In genomic region chr1:150926094-150926741, GRCh38 we compare ENCODE assay signal across 1 cellular context.
TF ChIP-seq lines count a peak whose summit lies in the region.

TSS of gene SETDB1 (plus strand) at chr1:150926363. CDS start at chr1:150927715, 1,352 bp downstream.

TF ChIP-seq in K562, 482 proteins besides CTCF, POLR2A, EP300 and RAD21 (continued from another document and continues in another):
- TF ChIP-seq ZNF318 (IDR thresholded peaks at IDR 0.05; ENCODE audit: borderline replicate concordance in 1 of 2, low read depth in 1 of 2) (no peak), SOX6 (IDR thresholded peaks at IDR 0.05) (peak; percentile 38; the same call in 1 of the 2 replicates), USF1 (CRISPR knock-in tag; IDR thresholded peaks at IDR 0.05) (peak; percentile 85), ASH1L (IDR thresholded peaks at IDR 0.05; ENCODE audit: borderline replicate concordance, low read depth, partially characterized antibody) (peak; percentile 50), U2AF2 (optimal IDR thresholded peaks at IDR 0.05; ENCODE audit: low read depth, low read length) (no peak), SIN3A (IDR thresholded peaks at IDR 0.05; ENCODE audit: borderline replicate concordance in 2 of 2, control insufficient read depth in 1 of 2, low read depth in 2 of 2, low read length in 2 of 2) (peak; percentile 67 to 73; a peak in 1 of 4 replicates), PML (IDR thresholded peaks at IDR 0.05; ENCODE audit: low read length) (peak; percentile 60), ZNF354B (CRISPR knock-in tag; IDR thresholded peaks at IDR 0.05) (no peak), HNRNPL (IDR thresholded peaks at IDR 0.05; ENCODE audit: low read depth, low read length) (no peak), ZBTB7A (IDR thresholded peaks at IDR 0.05; ENCODE audit: borderline replicate concordance, control insufficient read depth, low read depth, low read length) (peak; percentile 94), CXXC5 (CRISPR knock-in tag; IDR thresholded peaks at IDR 0.05) (peak; percentile 94), NEUROD1 (IDR thresholded peaks at IDR 0.05; ENCODE audit: borderline replicate concordance, low read depth, low read length, partially characterized antibody) (no peak), ADNP (tag; IDR thresholded peaks at IDR 0.05) (0 out of 2 replicates have a peak, but pooled peaks have one; percentile 5), E2F8 (IDR thresholded peaks at IDR 0.05; ENCODE audit: low read depth, partially characterized antibody) (peak; percentile 88), ZNF79 (CRISPR knock-in tag; IDR thresholded peaks at IDR 0.05; ENCODE audit: low read depth) (no peak), OTX1 (CRISPR knock-in tag; IDR thresholded peaks at IDR 0.05) (peak; percentile 85; the same call in 1 of the 2 replicates), NCOA1 (IDR thresholded peaks at IDR 0.05; ENCODE audit: low read depth) (peak; percentile 85), PTBP1 (IDR thresholded peaks at IDR 0.05; ENCODE audit: low read depth, low read length) (no peak), MAFK (IDR thresholded peaks at IDR 0.05; ENCODE audit: low read length) (0 out of 2 replicates have a peak, but pooled peaks have one; percentile 16)
- TF ChIP-seq, protein P1, sequence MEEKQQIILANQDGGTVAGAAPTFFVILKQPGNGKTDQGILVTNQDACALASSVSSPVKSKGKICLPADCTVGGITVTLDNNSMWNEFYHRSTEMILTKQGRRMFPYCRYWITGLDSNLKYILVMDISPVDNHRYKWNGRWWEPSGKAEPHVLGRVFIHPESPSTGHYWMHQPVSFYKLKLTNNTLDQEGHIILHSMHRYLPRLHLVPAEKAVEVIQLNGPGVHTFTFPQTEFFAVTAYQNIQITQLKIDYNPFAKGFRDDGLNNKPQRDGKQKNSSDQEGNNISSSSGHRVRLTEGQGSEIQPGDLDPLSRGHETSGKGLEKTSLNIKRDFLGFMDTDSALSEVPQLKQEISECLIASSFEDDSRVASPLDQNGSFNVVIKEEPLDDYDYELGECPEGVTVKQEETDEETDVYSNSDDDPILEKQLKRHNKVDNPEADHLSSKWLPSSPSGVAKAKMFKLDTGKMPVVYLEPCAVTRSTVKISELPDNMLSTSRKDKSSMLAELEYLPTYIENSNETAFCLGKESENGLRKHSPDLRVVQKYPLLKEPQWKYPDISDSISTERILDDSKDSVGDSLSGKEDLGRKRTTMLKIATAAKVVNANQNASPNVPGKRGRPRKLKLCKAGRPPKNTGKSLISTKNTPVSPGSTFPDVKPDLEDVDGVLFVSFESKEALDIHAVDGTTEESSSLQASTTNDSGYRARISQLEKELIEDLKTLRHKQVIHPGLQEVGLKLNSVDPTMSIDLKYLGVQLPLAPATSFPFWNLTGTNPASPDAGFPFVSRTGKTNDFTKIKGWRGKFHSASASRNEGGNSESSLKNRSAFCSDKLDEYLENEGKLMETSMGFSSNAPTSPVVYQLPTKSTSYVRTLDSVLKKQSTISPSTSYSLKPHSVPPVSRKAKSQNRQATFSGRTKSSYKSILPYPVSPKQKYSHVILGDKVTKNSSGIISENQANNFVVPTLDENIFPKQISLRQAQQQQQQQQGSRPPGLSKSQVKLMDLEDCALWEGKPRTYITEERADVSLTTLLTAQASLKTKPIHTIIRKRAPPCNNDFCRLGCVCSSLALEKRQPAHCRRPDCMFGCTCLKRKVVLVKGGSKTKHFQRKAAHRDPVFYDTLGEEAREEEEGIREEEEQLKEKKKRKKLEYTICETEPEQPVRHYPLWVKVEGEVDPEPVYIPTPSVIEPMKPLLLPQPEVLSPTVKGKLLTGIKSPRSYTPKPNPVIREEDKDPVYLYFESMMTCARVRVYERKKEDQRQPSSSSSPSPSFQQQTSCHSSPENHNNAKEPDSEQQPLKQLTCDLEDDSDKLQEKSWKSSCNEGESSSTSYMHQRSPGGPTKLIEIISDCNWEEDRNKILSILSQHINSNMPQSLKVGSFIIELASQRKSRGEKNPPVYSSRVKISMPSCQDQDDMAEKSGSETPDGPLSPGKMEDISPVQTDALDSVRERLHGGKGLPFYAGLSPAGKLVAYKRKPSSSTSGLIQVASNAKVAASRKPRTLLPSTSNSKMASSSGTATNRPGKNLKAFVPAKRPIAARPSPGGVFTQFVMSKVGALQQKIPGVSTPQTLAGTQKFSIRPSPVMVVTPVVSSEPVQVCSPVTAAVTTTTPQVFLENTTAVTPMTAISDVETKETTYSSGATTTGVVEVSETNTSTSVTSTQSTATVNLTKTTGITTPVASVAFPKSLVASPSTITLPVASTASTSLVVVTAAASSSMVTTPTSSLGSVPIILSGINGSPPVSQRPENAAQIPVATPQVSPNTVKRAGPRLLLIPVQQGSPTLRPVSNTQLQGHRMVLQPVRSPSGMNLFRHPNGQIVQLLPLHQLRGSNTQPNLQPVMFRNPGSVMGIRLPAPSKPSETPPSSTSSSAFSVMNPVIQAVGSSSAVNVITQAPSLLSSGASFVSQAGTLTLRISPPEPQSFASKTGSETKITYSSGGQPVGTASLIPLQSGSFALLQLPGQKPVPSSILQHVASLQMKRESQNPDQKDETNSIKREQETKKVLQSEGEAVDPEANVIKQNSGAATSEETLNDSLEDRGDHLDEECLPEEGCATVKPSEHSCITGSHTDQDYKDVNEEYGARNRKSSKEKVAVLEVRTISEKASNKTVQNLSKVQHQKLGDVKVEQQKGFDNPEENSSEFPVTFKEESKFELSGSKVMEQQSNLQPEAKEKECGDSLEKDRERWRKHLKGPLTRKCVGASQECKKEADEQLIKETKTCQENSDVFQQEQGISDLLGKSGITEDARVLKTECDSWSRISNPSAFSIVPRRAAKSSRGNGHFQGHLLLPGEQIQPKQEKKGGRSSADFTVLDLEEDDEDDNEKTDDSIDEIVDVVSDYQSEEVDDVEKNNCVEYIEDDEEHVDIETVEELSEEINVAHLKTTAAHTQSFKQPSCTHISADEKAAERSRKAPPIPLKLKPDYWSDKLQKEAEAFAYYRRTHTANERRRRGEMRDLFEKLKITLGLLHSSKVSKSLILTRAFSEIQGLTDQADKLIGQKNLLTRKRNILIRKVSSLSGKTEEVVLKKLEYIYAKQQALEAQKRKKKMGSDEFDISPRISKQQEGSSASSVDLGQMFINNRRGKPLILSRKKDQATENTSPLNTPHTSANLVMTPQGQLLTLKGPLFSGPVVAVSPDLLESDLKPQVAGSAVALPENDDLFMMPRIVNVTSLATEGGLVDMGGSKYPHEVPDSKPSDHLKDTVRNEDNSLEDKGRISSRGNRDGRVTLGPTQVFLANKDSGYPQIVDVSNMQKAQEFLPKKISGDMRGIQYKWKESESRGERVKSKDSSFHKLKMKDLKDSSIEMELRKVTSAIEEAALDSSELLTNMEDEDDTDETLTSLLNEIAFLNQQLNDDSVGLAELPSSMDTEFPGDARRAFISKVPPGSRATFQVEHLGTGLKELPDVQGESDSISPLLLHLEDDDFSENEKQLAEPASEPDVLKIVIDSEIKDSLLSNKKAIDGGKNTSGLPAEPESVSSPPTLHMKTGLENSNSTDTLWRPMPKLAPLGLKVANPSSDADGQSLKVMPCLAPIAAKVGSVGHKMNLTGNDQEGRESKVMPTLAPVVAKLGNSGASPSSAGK (IDR thresholded peaks at IDR 0.05), result peak; percentile 55; the same call in 1 of the 2 replicates
- TF ChIP-seq, protein P2, sequence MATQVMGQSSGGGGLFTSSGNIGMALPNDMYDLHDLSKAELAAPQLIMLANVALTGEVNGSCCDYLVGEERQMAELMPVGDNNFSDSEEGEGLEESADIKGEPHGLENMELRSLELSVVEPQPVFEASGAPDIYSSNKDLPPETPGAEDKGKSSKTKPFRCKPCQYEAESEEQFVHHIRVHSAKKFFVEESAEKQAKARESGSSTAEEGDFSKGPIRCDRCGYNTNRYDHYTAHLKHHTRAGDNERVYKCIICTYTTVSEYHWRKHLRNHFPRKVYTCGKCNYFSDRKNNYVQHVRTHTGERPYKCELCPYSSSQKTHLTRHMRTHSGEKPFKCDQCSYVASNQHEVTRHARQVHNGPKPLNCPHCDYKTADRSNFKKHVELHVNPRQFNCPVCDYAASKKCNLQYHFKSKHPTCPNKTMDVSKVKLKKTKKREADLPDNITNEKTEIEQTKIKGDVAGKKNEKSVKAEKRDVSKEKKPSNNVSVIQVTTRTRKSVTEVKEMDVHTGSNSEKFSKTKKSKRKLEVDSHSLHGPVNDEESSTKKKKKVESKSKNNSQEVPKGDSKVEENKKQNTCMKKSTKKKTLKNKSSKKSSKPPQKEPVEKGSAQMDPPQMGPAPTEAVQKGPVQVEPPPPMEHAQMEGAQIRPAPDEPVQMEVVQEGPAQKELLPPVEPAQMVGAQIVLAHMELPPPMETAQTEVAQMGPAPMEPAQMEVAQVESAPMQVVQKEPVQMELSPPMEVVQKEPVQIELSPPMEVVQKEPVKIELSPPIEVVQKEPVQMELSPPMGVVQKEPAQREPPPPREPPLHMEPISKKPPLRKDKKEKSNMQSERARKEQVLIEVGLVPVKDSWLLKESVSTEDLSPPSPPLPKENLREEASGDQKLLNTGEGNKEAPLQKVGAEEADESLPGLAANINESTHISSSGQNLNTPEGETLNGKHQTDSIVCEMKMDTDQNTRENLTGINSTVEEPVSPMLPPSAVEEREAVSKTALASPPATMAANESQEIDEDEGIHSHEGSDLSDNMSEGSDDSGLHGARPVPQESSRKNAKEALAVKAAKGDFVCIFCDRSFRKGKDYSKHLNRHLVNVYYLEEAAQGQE (CRISPR knock-in tag; IDR thresholded peaks at IDR 0.05; ENCODE audit: low read depth), result no peak
